1 cellular context compared by ENCODE assay signal in genomic region chr5:172150514-172151425, GRCh38.
TF ChIP-seq lines count a peak whose summit lies in the region.

No MANE protein-coding gene starts in this region.

TF ChIP-seq in HepG2, 621 proteins besides CTCF, POLR2A, EP300 and RAD21 (continued from another document):
- no peak for TF ChIP-seq LCORL (IDR thresholded peaks at IDR 0.05)
- TF ChIP-seq LCORL (CRISPR knock-in tag; IDR thresholded peaks at IDR 0.05), result peak; percentile 47; the same call in 1 of the 2 replicates
- TF ChIP-seq, protein P1, sequence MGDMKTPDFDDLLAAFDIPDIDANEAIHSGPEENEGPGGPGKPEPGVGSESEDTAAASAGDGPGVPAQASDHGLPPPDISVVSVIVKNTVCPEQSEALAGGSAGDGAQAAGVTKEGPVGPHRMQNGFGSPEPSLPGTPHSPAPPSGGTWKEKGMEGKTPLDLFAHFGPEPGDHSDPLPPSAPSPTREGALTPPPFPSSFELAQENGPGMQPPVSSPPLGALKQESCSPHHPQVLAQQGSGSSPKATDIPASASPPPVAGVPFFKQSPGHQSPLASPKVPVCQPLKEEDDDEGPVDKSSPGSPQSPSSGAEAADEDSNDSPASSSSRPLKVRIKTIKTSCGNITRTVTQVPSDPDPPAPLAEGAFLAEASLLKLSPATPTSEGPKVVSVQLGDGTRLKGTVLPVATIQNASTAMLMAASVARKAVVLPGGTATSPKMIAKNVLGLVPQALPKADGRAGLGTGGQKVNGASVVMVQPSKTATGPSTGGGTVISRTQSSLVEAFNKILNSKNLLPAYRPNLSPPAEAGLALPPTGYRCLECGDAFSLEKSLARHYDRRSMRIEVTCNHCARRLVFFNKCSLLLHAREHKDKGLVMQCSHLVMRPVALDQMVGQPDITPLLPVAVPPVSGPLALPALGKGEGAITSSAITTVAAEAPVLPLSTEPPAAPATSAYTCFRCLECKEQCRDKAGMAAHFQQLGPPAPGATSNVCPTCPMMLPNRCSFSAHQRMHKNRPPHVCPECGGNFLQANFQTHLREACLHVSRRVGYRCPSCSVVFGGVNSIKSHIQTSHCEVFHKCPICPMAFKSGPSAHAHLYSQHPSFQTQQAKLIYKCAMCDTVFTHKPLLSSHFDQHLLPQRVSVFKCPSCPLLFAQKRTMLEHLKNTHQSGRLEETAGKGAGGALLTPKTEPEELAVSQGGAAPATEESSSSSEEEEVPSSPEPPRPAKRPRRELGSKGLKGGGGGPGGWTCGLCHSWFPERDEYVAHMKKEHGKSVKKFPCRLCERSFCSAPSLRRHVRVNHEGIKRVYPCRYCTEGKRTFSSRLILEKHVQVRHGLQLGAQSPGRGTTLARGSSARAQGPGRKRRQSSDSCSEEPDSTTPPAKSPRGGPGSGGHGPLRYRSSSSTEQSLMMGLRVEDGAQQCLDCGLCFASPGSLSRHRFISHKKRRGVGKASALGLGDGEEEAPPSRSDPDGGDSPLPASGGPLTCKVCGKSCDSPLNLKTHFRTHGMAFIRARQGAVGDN (CRISPR knock-in tag; IDR thresholded peaks at IDR 0.05), result peak; percentile 25
- TF ChIP-seq SAP130 (CRISPR knock-in tag; IDR thresholded peaks at IDR 0.05; ENCODE audit: low read depth), result peak; percentile 38
- TF ChIP-seq JUN (CRISPR knock-in tag; IDR thresholded peaks at IDR 0.05), result no peak
- TF ChIP-seq ELF3 (CRISPR knock-in tag; IDR thresholded peaks at IDR 0.05), result 0 out of 2 replicates have a peak, but pooled peaks have one; percentile 60
- peak; percentile 66 for TF ChIP-seq ELF1 (CRISPR knock-in tag; IDR thresholded peaks at IDR 0.05)
- peak; percentile 77 for TF ChIP-seq ZNF629 (CRISPR knock-in tag; conservative IDR thresholded peaks at IDR 0.05)
- peak; percentile 38; the same call in 1 of the 2 replicates for TF ChIP-seq PRDM15 (CRISPR knock-in tag; IDR thresholded peaks at IDR 0.05)
